In genomic region chr22:37486224-37486845, GRCh38 we compare ENCODE assay signal across 1 cellular context.
A peak's percentile ranks its signal among the peaks of the same experiment; 100 is the strongest.
TF ChIP-seq lines count a peak whose summit lies in the region.

Gene MFNG (minus strand): TSS chr22:37486384. CDS start chr22:37486177, 207 bp downstream.

TF ChIP-seq in GM12878, 131 proteins besides CTCF, POLR2A, EP300 and RAD21 (continued from another document):
- TF ChIP-seq PKNOX1 (IDR thresholded peaks at IDR 0.05) = no peak
- TF ChIP-seq CREB1 (IDR thresholded peaks at IDR 0.05; ENCODE audit: low read depth) = 0 out of 2 replicates have a peak, but pooled peaks have one; percentile 3
- no peak for TF ChIP-seq ZNF274 (IDR thresholded peaks at IDR 0.05; ENCODE audit: insufficient read depth, insufficient read length)
- peak; percentile 64 for TF ChIP-seq IKZF1 (conservative IDR thresholded peaks at IDR 0.05)
- TF ChIP-seq EED (IDR thresholded peaks at IDR 0.05; ENCODE audit: low read depth) = no peak
- TF ChIP-seq ZBTB4 (CRISPR knock-in tag; IDR thresholded peaks at IDR 0.05) = no peak
- no peak for TF ChIP-seq E2F8 (IDR thresholded peaks at IDR 0.05; ENCODE audit: low read depth, partially characterized antibody)
- no peak for TF ChIP-seq ATF3 (IDR thresholded peaks at IDR 0.05; ENCODE audit: borderline replicate concordance, extremely low read depth, low read depth, low read length)
- no peak for TF ChIP-seq BMI1 (IDR thresholded peaks at IDR 0.05; ENCODE audit: borderline replicate concordance)
- peak; percentile 14; the same call in 1 of the 2 replicates for TF ChIP-seq DPF2 (IDR thresholded peaks at IDR 0.05)
- TF ChIP-seq ZBTB11 (CRISPR knock-in tag; IDR thresholded peaks at IDR 0.05) = no peak
TF ChIP-seq in GM12878: peak in this region for 15.
